In genomic region chr14:58353516-58354299, GRCh38 we compare ENCODE assay signal across 11 cellular contexts. TPM values are rescaled to one million over a fixed set of nuclear protein-coding genes. Genes with fewer than 3 reads are reported as not detected.
DNase-seq lines count a peak whose midpoint lies in the region; FAIRE-seq and TF ChIP-seq lines count a peak whose summit lies in the region.
"Had no signal": no experiment of that assay in that cellular context is flagged by ENCODE, and none has a peak within 500 bp of the region (broad histone marks: within the 10 kb centered on the region; RNA-seq: fewer than 3 reads in every experiment).

No MANE protein-coding gene starts in this region.

- H4K20me1 ChIP-seq in keratinocyte (ENCODE audit: control insufficient read depth, extremely low read depth, insufficient read depth, low read length) = no peaks in the 10 kb centered on the region

- H3K4me3 ChIP-seq in keratinocyte (ENCODE audit: control insufficient read depth in 2 of 3, extremely low read depth in 1 of 3, insufficient read depth in 2 of 3, low read depth in 1 of 3, low read length in 3 of 3) (peak overlapping the region in 2 of 3 experiments; percentile 16 to 59), transverse colon (peak overlapping the region in 1 of 4 donors; percentile 14), Caco-2 (ENCODE audit: low read depth, low read length) (no peak overlapping the region)

- no TSS peak for BruUV-seq in Caco-2 (replicated peaks; lab: Mats Ljungman, UMichigan)

- H3K4me2 ChIP-seq in keratinocyte (ENCODE audit: control insufficient read depth, extremely low read depth, insufficient read depth, low read depth, low read length) = peak overlapping the region; percentile 70

- peaks cover 38% of the 10 kb centered on the region for H3K4me1 Mint-ChIP-seq in activated naive CD4-positive, alpha-beta T cell treated with anti-CD3 and anti-CD28 coated beads, Interleukin-2, amount 50 U/mL, for 24 hours
- peaks cover 23% of the 10 kb centered on the region for H3K4me1 Mint-ChIP-seq in activated T-helper 1 cell treated with anti-CD3 and anti-CD28 coated beads, Interleukin-12 subunit alpha, Interleukin-12 subunit beta, Interleukin-2, Interleukin-4 antibody, amounts not matched to agents 30 ng/mL and 10 ng/mL and 1 ng/mL, durations not matched to agents 14 hours and 24 hours and 36 hours (ENCODE audit: low read depth)
- H3K4me1 Mint-ChIP-seq in Caco-2 (ENCODE audit: low read depth, unreplicated experiment) = no peaks in the 10 kb centered on the region

- H2AFZ ChIP-seq in keratinocyte (ENCODE audit: control insufficient read depth, low read length) = peak overlapping the region; percentile 50

- peaks cover 0 to 7% of the 10 kb centered on the region in 2 experiments for H3K36me3 ChIP-seq in keratinocyte (ENCODE audit: control insufficient read depth in 2 of 2, extremely low read depth in 1 of 2, insufficient read depth in 2 of 2, low read length in 2 of 2)
- peaks cover 0 to 51% (median 9%) of the 10 kb centered on the region in 4 donors for H3K36me3 ChIP-seq in transverse colon
- no peaks in the 10 kb centered on the region; the same call in 1 of the 2 replicates for H3K36me3 ChIP-seq in Caco-2 (ENCODE audit: control insufficient read depth, insufficient read depth, low read length)

- WGBS in transverse colon (ENCODE audit: low coverage in 1 of 2), 2 donors = 61 to 65% methylated on average over 4 of the region's 4 CpGs

- H3K27me3 ChIP-seq in keratinocyte (ENCODE audit: control insufficient read depth, extremely low read depth, insufficient read depth, low read length) (no peaks in the 10 kb centered on the region), transverse colon (no peaks in the 10 kb centered on the region), Caco-2 (replicated peaks; ENCODE audit: control insufficient read depth, insufficient read depth, low read length) (no peaks in the 10 kb centered on the region)

- TF ChIP-seq CTCF in keratinocyte (optimal IDR thresholded peaks at IDR 0.05 in 1 of 3, IDR thresholded peaks at IDR 0.05 in 1 of 3, conservative IDR thresholded peaks at IDR 0.05 in 1 of 3; ENCODE audit: extremely low read depth in 1 of 3, insufficient read depth in 2 of 3, low read length in 3 of 3) = no peak
- TF ChIP-seq CTCF in transverse colon (IDR thresholded peaks at IDR 0.05) = no peak
- TF ChIP-seq CTCF in Caco-2 (IDR thresholded peaks at IDR 0.05; ENCODE audit: insufficient read depth in 1 of 2, low read depth in 1 of 2, low read length in 1 of 2, severe bottlenecking in 1 of 2, unreplicated experiment in 1 of 2) = no peak

- H3K27ac ChIP-seq in keratinocyte (ENCODE audit: control insufficient read depth, insufficient read depth, low read length) = no peak overlapping the region
- peak overlapping the region in 3 of 4 donors; percentile 3 to 34 (median 28) for H3K27ac ChIP-seq in transverse colon

- TF ChIP-seq POLR2A in transverse colon (IDR thresholded peaks at IDR 0.05) = no peak

- H3K79me2 ChIP-seq in keratinocyte (ENCODE audit: control insufficient read depth, insufficient read depth, low read length) = no peaks in the 10 kb centered on the region

- H3K36me3 Mint-ChIP-seq in activated naive CD4-positive, alpha-beta T cell treated with anti-CD3 and anti-CD28 coated beads, Interleukin-2, amount 50 U/mL, for 24 hours = peaks cover 23% of the 10 kb centered on the region
- H3K36me3 Mint-ChIP-seq in activated T-helper 1 cell treated with anti-CD3 and anti-CD28 coated beads, Interleukin-12 subunit alpha, Interleukin-12 subunit beta, Interleukin-2, Interleukin-4 antibody, amounts not matched to agents 30 ng/mL and 10 ng/mL and 1 ng/mL, durations not matched to agents 14 hours and 24 hours and 36 hours (ENCODE audit: low read depth) = peaks cover 39% of the 10 kb centered on the region
- peaks cover 46% of the 10 kb centered on the region for H3K36me3 Mint-ChIP-seq in Caco-2 (ENCODE audit: insufficient read depth, unreplicated experiment)

- TF ChIP-seq EP300 in transverse colon (IDR thresholded peaks at IDR 0.05; ENCODE audit: low read depth) = no peak

- in situ Hi-C loops in transverse colon (cut with MboI; ENCODE audit: low pct_ligation_motif_present in 1 of 4, low pct_unique_long_range_greater_than_20kb in 1 of 4, low sequenced_read_pairs in 3 of 4) = loop anchor here in 1 of 4 donors (25.0 kb wide), 1 partner anchor 241 kb away; no protein-coding TSS in a partner anchor

- H3K4me3 Mint-ChIP-seq in activated naive CD4-positive, alpha-beta T cell treated with anti-CD3 and anti-CD28 coated beads, Interleukin-2, amount 50 U/mL, for 24 hours = peak overlapping the region; percentile 85
- peak overlapping the region; percentile 64 for H3K4me3 Mint-ChIP-seq in activated T-helper 1 cell treated with anti-CD3 and anti-CD28 coated beads, Interleukin-12 subunit alpha, Interleukin-12 subunit beta, Interleukin-2, Interleukin-4 antibody, amounts not matched to agents 30 ng/mL and 10 ng/mL and 1 ng/mL, durations not matched to agents 14 hours and 24 hours and 36 hours
- H3K4me3 Mint-ChIP-seq in Caco-2 (ENCODE audit: unreplicated experiment) = no peak overlapping the region
- H3K4me3 Mint-ChIP-seq: endodermal cell had no signal

- no peaks in the 10 kb centered on the region for H3K4me1 ChIP-seq in keratinocyte (ENCODE audit: control insufficient read depth, extremely low read depth, insufficient read depth, low read length)
- H3K4me1 ChIP-seq in transverse colon = peaks cover 0 to 13% (median 2%) of the 10 kb centered on the region in 4 donors
- no peaks in the 10 kb centered on the region for H3K4me1 ChIP-seq in Caco-2

- H3K9me3 ChIP-seq in keratinocyte (ENCODE audit: control insufficient read depth, low read depth, low read length) = no peaks in the 10 kb centered on the region
- no peaks in the 10 kb centered on the region for H3K9me3 ChIP-seq in transverse colon
- no peaks in the 10 kb centered on the region for H3K9me3 ChIP-seq in Caco-2

- no peaks in the 10 kb centered on the region for H3K27me3 Mint-ChIP-seq in activated naive CD4-positive, alpha-beta T cell treated with anti-CD3 and anti-CD28 coated beads, Interleukin-2, amount 50 U/mL, for 24 hours
- H3K27me3 Mint-ChIP-seq in activated T-helper 1 cell treated with anti-CD3 and anti-CD28 coated beads, Interleukin-12 subunit alpha, Interleukin-12 subunit beta, Interleukin-2, Interleukin-4 antibody, amounts not matched to agents 30 ng/mL and 10 ng/mL and 1 ng/mL, durations not matched to agents 14 hours and 24 hours and 36 hours (ENCODE audit: insufficient read depth) = no peaks in the 10 kb centered on the region
- no peaks in the 10 kb centered on the region for H3K27me3 Mint-ChIP-seq in Caco-2 (ENCODE audit: insufficient read depth, unreplicated experiment)

- CTCF ChIA-PET in Caco-2 (lab: Charles Lee) = no interaction called here

- H3K9me3 Mint-ChIP-seq in activated naive CD4-positive, alpha-beta T cell treated with anti-CD3 and anti-CD28 coated beads, Interleukin-2, amount 50 U/mL, for 24 hours = no peaks in the 10 kb centered on the region
- H3K9me3 Mint-ChIP-seq in activated T-helper 1 cell treated with anti-CD3 and anti-CD28 coated beads, Interleukin-12 subunit alpha, Interleukin-12 subunit beta, Interleukin-2, Interleukin-4 antibody, amounts not matched to agents 30 ng/mL and 10 ng/mL and 1 ng/mL, durations not matched to agents 14 hours and 24 hours and 36 hours = no peaks in the 10 kb centered on the region
- H3K9me3 Mint-ChIP-seq in Caco-2 (ENCODE audit: unreplicated experiment) = no peaks in the 10 kb centered on the region
- H3K9me3 Mint-ChIP-seq: endodermal cell had no signal

- FAIRE-seq in keratinocyte (lab: Jason Lieb, UNC) = no peak
- FAIRE-seq: D721Med had no signal

- intact Hi-C loops in activated T-helper 1 cell treated with anti-CD3 and anti-CD28 coated beads, Interleukin-12 subunit alpha, Interleukin-12 subunit beta, Interleukin-2, Interleukin-4 antibody, amounts not matched to agents 30 ng/mL and 10 ng/mL and 1 ng/mL, durations not matched to agents 14 hours and 24 hours and 36 hours (cut with micrococcal nuclease) = no loop called here
- intact Hi-C loops in transverse colon (cut with DNase I; ENCODE audit: low total_unique reads) (no loop called here), Caco-2 (cut with micrococcal nuclease; ENCODE audit: unreplicated experiment) (no loop called here)

- DNase-seq in activated naive CD4-positive, alpha-beta T cell (lab: John Stamatoyannopoulos, UW) = no peak
- no peak for DNase-seq in activated T-helper 1 cell treated with anti-CD3 and anti-CD28 coated beads, Interleukin-12 subunit alpha, Interleukin-12 subunit beta, Interleukin-2, Interleukin-4 antibody, amounts not matched to agents 30 ng/mL and 10 ng/mL and 1 ng/mL, durations not matched to agents 14 hours and 24 hours and 36 hours (ENCODE audit: low spot score)
- DNase-seq in keratinocyte (ENCODE audit: low read depth, low spot score) (no peak), transverse colon (no peak), Caco-2 (no peak), ureter (ENCODE audit: low spot score) (no peak), glomerular visceral epithelial cell (ENCODE audit: extremely low spot score) (no peak)
- DNase-seq: endodermal cell, KG1 had no signal

- H3K27ac Mint-ChIP-seq in activated naive CD4-positive, alpha-beta T cell treated with anti-CD3 and anti-CD28 coated beads, Interleukin-2, amount 50 U/mL, for 24 hours = peak overlapping the region; percentile 93
- H3K27ac Mint-ChIP-seq in activated T-helper 1 cell treated with anti-CD3 and anti-CD28 coated beads, Interleukin-12 subunit alpha, Interleukin-12 subunit beta, Interleukin-2, Interleukin-4 antibody, amounts not matched to agents 30 ng/mL and 10 ng/mL and 1 ng/mL, durations not matched to agents 14 hours and 24 hours and 36 hours = peak overlapping the region; percentile 79
- H3K27ac Mint-ChIP-seq in Caco-2 (ENCODE audit: unreplicated experiment) = no peak overlapping the region

- H3K9ac ChIP-seq in keratinocyte (ENCODE audit: control insufficient read depth, extremely low read depth, insufficient read depth, low read length) = peak overlapping the region; percentile 12

- dilution Hi-C loops in keratinocyte (cut with MboI; ENCODE audit: extremely low pct_ligation_motif_present, low sequenced_read_pairs) = no loop called here

- H3K9me1 ChIP-seq in keratinocyte (ENCODE audit: control insufficient read depth, extremely low read depth, insufficient read depth, low read length) = no peaks in the 10 kb centered on the region

- POLR2A ChIA-PET in Caco-2 (lab: Charles Lee) = no interaction called here

RNA-seq across cellular contexts. Expression of gene TOMM20L, which starts 42.0 kb away (rescaled TPM):
- total RNA-seq in activated T-helper 1 cell treated with anti-CD3 and anti-CD28 coated beads, Interleukin-12 subunit alpha, Interleukin-12 subunit beta, Interleukin-2, Interleukin-4 antibody, amounts not matched to agents 30 ng/mL and 10 ng/mL and 1 ng/mL, durations not matched to agents 14 hours and 24 hours and 36 hours = not detected in 2 replicates
- polyA plus RNA-seq in keratinocyte = not detected in 3 replicates
- polyA plus RNA-seq in keratinocyte (2011; ENCODE audit: low read depth) = not detected
- not detected in 2 replicates for polyA plus RNA-seq in keratinocyte (2011; cell fraction: cytosol; rRNA removed)
- not detected in 2 replicates for polyA plus RNA-seq in keratinocyte (2011; cell fraction: nucleus; rRNA removed)
- not detected in 2 replicates for polyA plus RNA-seq in keratinocyte (2012; ENCODE audit: low replicate concordance)
- not detected in 3 replicates for polyA minus RNA-seq in keratinocyte
- polyA minus RNA-seq in keratinocyte (2011; cell fraction: cytosol; rRNA and poly(A)+ RNA removed) = not detected
- not detected in 2 replicates for polyA minus RNA-seq in keratinocyte (2011; cell fraction: nucleus; rRNA and poly(A)+ RNA removed)
- not detected for total RNA-seq in transverse colon
- total RNA-seq in Caco-2 (2022) = 1.2 and 1.7 TPM in 2 replicates
- total RNA-seq in ureter = not detected
- total RNA-seq: endodermal cell had no signal

RNA-seq across cellular contexts. Expression of gene ARID4A, which starts 55.4 kb away (rescaled TPM):
- total RNA-seq in activated T-helper 1 cell treated with anti-CD3 and anti-CD28 coated beads, Interleukin-12 subunit alpha, Interleukin-12 subunit beta, Interleukin-2, Interleukin-4 antibody, amounts not matched to agents 30 ng/mL and 10 ng/mL and 1 ng/mL, durations not matched to agents 14 hours and 24 hours and 36 hours = 21.4 and 26.3 TPM in 2 replicates
- 2.6 to 8.4 TPM (median 4.8 TPM) in 3 replicates for polyA plus RNA-seq in keratinocyte
- polyA plus RNA-seq in keratinocyte (2011; ENCODE audit: low read depth) = 65.5 TPM
- 2.4 and 4.2 TPM in 2 replicates for polyA plus RNA-seq in keratinocyte (2011; cell fraction: cytosol; rRNA removed)
- polyA plus RNA-seq in keratinocyte (2011; cell fraction: nucleus; rRNA removed) = 7.7 and 13.7 TPM in 2 replicates
- polyA plus RNA-seq in keratinocyte (2012; ENCODE audit: low replicate concordance) = 4.5 and 10.6 TPM in 2 replicates
- 1.2 to 14.4 TPM (median 5.3 TPM) in 3 replicates for polyA minus RNA-seq in keratinocyte
- 4.0 TPM for polyA minus RNA-seq in keratinocyte (2011; cell fraction: cytosol; rRNA and poly(A)+ RNA removed)
- 11.6 and 25.5 TPM in 2 replicates for polyA minus RNA-seq in keratinocyte (2011; cell fraction: nucleus; rRNA and poly(A)+ RNA removed)
- total RNA-seq in transverse colon = 10 to 100 TPM; 20.6 to 46.4 (median 22.6) TPM
- total RNA-seq in Caco-2 (2022) = 30.7 and 31.5 TPM in 2 replicates
- total RNA-seq in ureter = 33.9 TPM
